In the genomic region with DNA sequence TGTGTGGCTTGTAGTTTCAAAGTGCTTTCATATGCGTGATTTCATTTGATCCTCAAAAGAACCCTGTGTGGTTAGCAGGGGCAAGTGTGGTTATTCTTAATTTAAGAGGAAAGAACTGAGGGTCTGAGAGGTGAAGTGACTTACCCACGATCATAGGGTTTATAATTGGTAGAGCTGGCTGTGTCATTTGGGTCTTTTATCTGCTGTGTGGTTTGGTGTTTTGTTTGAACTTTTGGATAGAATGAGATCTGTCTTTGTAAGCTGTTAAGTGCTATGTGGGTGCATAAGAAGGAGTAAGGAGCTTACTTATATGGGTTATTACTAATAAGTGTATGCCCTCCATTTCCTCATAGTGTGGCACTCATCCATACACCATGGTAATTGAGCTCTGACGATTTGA, we compare ENCODE assay signal across 13 cellular contexts.
"Had no signal": no experiment of that assay in that cellular context is flagged by ENCODE, and none has a peak within 500 bp of the region (broad histone marks: within the 10 kb centered on the region; RNA-seq: fewer than 3 reads in every experiment).

No MANE protein-coding gene starts in this region.

- H3K4me1 ChIP-seq: right lobe of liver had no signal

- H3K27ac ChIP-seq: left lung, right lobe of liver, spleen, vagina, WERI-Rb-1 had no signal

- H3K9me3 ChIP-seq: left lung, right lobe of liver, spleen, tibial artery, vagina had no signal

- H3K27ac Mint-ChIP-seq: activated CD8-positive, alpha-beta T cell treated with anti-CD3 and anti-CD28 coated beads for 36 hours; activated naive CD4-positive, alpha-beta T cell treated with anti-CD3 and anti-CD28 coated beads, Interleukin-2, amount 10 ng/mL, durations not matched to agents 7 days and 5 days; natural killer cell treated with Interleukin-12 subunit alpha and Interleukin-12 subunit beta and Interleukin-15 and Interleukin-18, amount 100 ng/mL, for 72 hours had no signal

- H3K4me3 Mint-ChIP-seq: activated CD8-positive, alpha-beta T cell treated with anti-CD3 and anti-CD28 coated beads for 36 hours; activated naive CD4-positive, alpha-beta T cell treated with anti-CD3 and anti-CD28 coated beads, Interleukin-2, amount 10 ng/mL, durations not matched to agents 7 days and 5 days; natural killer cell treated with Interleukin-12 subunit alpha and Interleukin-12 subunit beta and Interleukin-15 and Interleukin-18, amount 100 ng/mL, for 72 hours had no signal

- H3K27me3 Mint-ChIP-seq: activated CD8-positive, alpha-beta T cell treated with anti-CD3 and anti-CD28 coated beads for 36 hours had no signal

- H3K27me3 ChIP-seq: left lung, right lobe of liver, tibial artery, vagina had no signal

- H3K36me3 ChIP-seq: left lung, right lobe of liver, spleen, tibial artery, vagina, WERI-Rb-1 had no signal

- H3K9me3 Mint-ChIP-seq: activated CD8-positive, alpha-beta T cell treated with anti-CD3 and anti-CD28 coated beads for 36 hours; activated naive CD4-positive, alpha-beta T cell treated with anti-CD3 and anti-CD28 coated beads, Interleukin-2, amount 10 ng/mL, durations not matched to agents 7 days and 5 days; natural killer cell treated with Interleukin-12 subunit alpha and Interleukin-12 subunit beta and Interleukin-15 and Interleukin-18, amount 100 ng/mL, for 72 hours had no signal

- DNase-seq: activated CD8-positive, alpha-beta T cell treated with anti-CD3 and anti-CD28 coated beads for 36 hours; activated naive CD4-positive, alpha-beta T cell treated with anti-CD3 and anti-CD28 coated beads, Interleukin-2, amount 10 ng/mL, durations not matched to agents 7 days and 5 days; erythroblast; hippocampal formation; kidney; left lung; nucleus accumbens; right lobe of liver; spleen; tibial artery; WERI-Rb-1 had no signal

- H3K4me1 Mint-ChIP-seq: activated naive CD4-positive, alpha-beta T cell treated with anti-CD3 and anti-CD28 coated beads, Interleukin-2, amount 10 ng/mL, durations not matched to agents 7 days and 5 days had no signal

- H3K36me3 Mint-ChIP-seq: activated naive CD4-positive, alpha-beta T cell treated with anti-CD3 and anti-CD28 coated beads, Interleukin-2, amount 10 ng/mL, durations not matched to agents 7 days and 5 days; natural killer cell treated with Interleukin-12 subunit alpha and Interleukin-12 subunit beta and Interleukin-15 and Interleukin-18, amount 100 ng/mL, for 72 hours had no signal

- H3K4me3 ChIP-seq: left lung, right lobe of liver, spleen, tibial artery, vagina had no signal

- ATAC-seq: activated CD8-positive, alpha-beta T cell treated with anti-CD3 and anti-CD28 coated beads for 36 hours; left lung; natural killer cell treated with Interleukin-12 subunit alpha and Interleukin-12 subunit beta and Interleukin-15 and Interleukin-18, amount 100 ng/mL, for 72 hours; right lobe of liver had no signal
